In the genomic region with DNA sequence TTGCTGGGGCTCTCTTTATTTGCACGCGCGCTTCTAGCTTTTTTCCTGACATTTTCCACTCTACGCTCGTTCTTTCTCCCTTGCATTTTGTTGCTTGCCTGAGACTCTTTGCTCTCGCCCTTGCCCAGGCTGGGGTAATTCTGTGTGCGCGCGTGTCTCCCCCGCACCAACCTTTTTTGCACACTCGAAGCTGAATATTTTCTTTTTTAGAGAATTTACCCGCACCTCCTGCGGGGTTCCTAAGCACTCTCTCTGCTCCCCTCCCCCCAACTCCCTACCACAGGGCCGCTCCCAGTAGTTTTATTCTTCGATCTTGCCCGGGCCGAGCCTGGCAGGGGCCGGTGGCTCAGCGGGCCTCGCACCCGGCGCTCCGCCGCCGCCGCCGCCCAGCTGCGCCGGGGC, we compare ENCODE assay signal across 8 cellular contexts. TPM values are rescaled to one million over a fixed set of nuclear protein-coding genes. Genes with fewer than 3 reads are reported as not detected.
DNase-seq lines count a peak whose midpoint lies in the region; ATAC-seq and TF ChIP-seq lines count a peak whose summit lies in the region.

No MANE protein-coding gene starts in this region.

- ATAC-seq in WTC11 (no peak), HG02610 (IDR thresholded peaks at IDR 0.05; ENCODE audit: unreplicated experiment) (no peak)
- ATAC-seq in stimulated activated effector memory CD8-positive, alpha-beta T cell treated with anti-CD3 and anti-CD28 coated beads, Interleukin-12 subunit alpha, Interleukin-12 subunit beta, amount 100 ng/mL, for 72 hours = no peak

- no CpG with 5 or more reads among the region's 29 CpGs for WGBS in iPS DF 6.9 (ENCODE audit: insufficient coverage, insufficient read length)

- no peaks in the 10 kb centered on the region for H3K9me3 ChIP-seq in iPS DF 6.9 (ENCODE audit: control insufficient read depth, insufficient read depth, low read length)

- peaks cover 11% of the 10 kb centered on the region for H3K4me1 ChIP-seq in iPS DF 6.9 (ENCODE audit: control insufficient read depth, insufficient read depth, low read length)

- H3K36me3 ChIP-seq in iPS DF 6.9 (ENCODE audit: control insufficient read depth, insufficient read depth, low read length) = no peaks in the 10 kb centered on the region

- peak overlapping the region; percentile 71; the same call in 1 of the 2 replicates for H3K4me3 ChIP-seq in iPS DF 6.9 (ENCODE audit: low read length)

- TF ChIP-seq CTCF in WTC11 (IDR thresholded peaks at IDR 0.05) = no peak

- peaks cover 32% of the 10 kb centered on the region for H3K4me1 Mint-ChIP-seq in WTC11
- peaks cover 74% of the 10 kb centered on the region for H3K4me1 Mint-ChIP-seq in stimulated activated effector memory CD8-positive, alpha-beta T cell treated with anti-CD3 and anti-CD28 coated beads, Interleukin-12 subunit alpha, Interleukin-12 subunit beta, amount 100 ng/mL, for 72 hours

- POLR2A ChIA-PET in WTC11 (lab: Charles Lee) = interaction anchor here (0.6 to 2.3 kb wide), 6 partner anchors 14 to 584 kb away, joined by 3 to 9 read pairs (median 6); partner anchors contain the start of genes LSG1 and XXYLT1

- no peak overlapping the region for H3K27ac ChIP-seq in iPS DF 6.9 (ENCODE audit: low read length)

- H3K4me3 Mint-ChIP-seq in WTC11 = peak overlapping the region; percentile 84
- peak overlapping the region; percentile 92 for H3K4me3 Mint-ChIP-seq in stimulated activated effector memory CD8-positive, alpha-beta T cell treated with anti-CD3 and anti-CD28 coated beads, Interleukin-12 subunit alpha, Interleukin-12 subunit beta, amount 100 ng/mL, for 72 hours

- no peaks in the 10 kb centered on the region for H3K9me3 Mint-ChIP-seq in WTC11
- no peaks in the 10 kb centered on the region for H3K9me3 Mint-ChIP-seq in stimulated activated effector memory CD8-positive, alpha-beta T cell treated with anti-CD3 and anti-CD28 coated beads, Interleukin-12 subunit alpha, Interleukin-12 subunit beta, amount 100 ng/mL, for 72 hours

- CTCF ChIA-PET in WTC11 (lab: Charles Lee) = interaction anchor here (0.9 to 3.6 kb wide), 22 partner anchors 10 to 584 kb away, joined by 3 to 45 read pairs (median 10); partner anchors contain the start of genes LSG1 and XXYLT1

- peaks cover 50% of the 10 kb centered on the region for H3K27me3 Mint-ChIP-seq in WTC11 (ENCODE audit: low read depth)

- H3K27ac Mint-ChIP-seq in WTC11 = no peak overlapping the region
- peak overlapping the region; percentile 93 for H3K27ac Mint-ChIP-seq in stimulated activated effector memory CD8-positive, alpha-beta T cell treated with anti-CD3 and anti-CD28 coated beads, Interleukin-12 subunit alpha, Interleukin-12 subunit beta, amount 100 ng/mL, for 72 hours

- peaks cover 12% of the 10 kb centered on the region for H3K27me3 ChIP-seq in iPS DF 6.9 (ENCODE audit: control insufficient read depth, insufficient read depth, low read length)

- H3K36me3 Mint-ChIP-seq in WTC11 = no peaks in the 10 kb centered on the region
- peaks cover 34% of the 10 kb centered on the region for H3K36me3 Mint-ChIP-seq in stimulated activated effector memory CD8-positive, alpha-beta T cell treated with anti-CD3 and anti-CD28 coated beads, Interleukin-12 subunit alpha, Interleukin-12 subunit beta, amount 100 ng/mL, for 72 hours

- peak; percentile 51 for DNase-seq in DMS53 (lab: John Stamatoyannopoulos, UW)
- DNase-seq in DMS53 treated with DMSO at 0.1 percent for 48 hours (lab: John Stamatoyannopoulos, UW; ENCODE audit: unreplicated experiment) = no peak
- no peak for DNase-seq in WTC11 (ENCODE audit: low spot score)
- DNase-seq in iPS DF 6.9 (ENCODE audit: low read depth, low spot score) = no peak
- no peak for DNase-seq in stimulated activated effector memory CD8-positive, alpha-beta T cell treated with anti-CD3 and anti-CD28 coated beads, Interleukin-12 subunit alpha, Interleukin-12 subunit beta, amount 100 ng/mL, for 72 hours (ENCODE audit: low spot score in 2 of 2)
- no peak for DNase-seq in OCI-M2 (lab: John Stamatoyannopoulos, UW; ENCODE audit: unreplicated experiment)
- DNase-seq in NCI-H1417 treated with DMSO at 0.1 percent for 48 hours (lab: John Stamatoyannopoulos, UW) = no peak

TF ChIP-seq in WTC11, 78 proteins besides CTCF, POLR2A, EP300 and RAD21:
- TF ChIP-seq ZNF232 (CRISPR knock-in tag; IDR thresholded peaks at IDR 0.05) (no peak), ZNF423 (CRISPR knock-in tag; IDR thresholded peaks at IDR 0.05) (peak; percentile 38; the same call in 1 of the 2 replicates)

RNA-seq across cellular contexts. Expression of gene FAM43A, which starts 0.7 kb away (rescaled TPM):
- total RNA-seq in WTC11 (2021) = 2.6 to 3.8 TPM (median 3.7 TPM) in 3 replicates

RNA-seq across cellular contexts. Expression of gene LSG1, which starts 14.4 kb away (rescaled TPM):
- 42.9 to 45.8 TPM (median 44.1 TPM) in 3 replicates for total RNA-seq in WTC11 (2021)

RNA-seq across cellular contexts. Expression of gene TMEM44, which starts 53.2 kb away (rescaled TPM):
- 13.7 to 20.8 TPM (median 19.3 TPM) in 3 replicates for total RNA-seq in WTC11 (2021)
